Comparison of ENCODE assay signal across 1 cellular context in the genomic region with DNA sequence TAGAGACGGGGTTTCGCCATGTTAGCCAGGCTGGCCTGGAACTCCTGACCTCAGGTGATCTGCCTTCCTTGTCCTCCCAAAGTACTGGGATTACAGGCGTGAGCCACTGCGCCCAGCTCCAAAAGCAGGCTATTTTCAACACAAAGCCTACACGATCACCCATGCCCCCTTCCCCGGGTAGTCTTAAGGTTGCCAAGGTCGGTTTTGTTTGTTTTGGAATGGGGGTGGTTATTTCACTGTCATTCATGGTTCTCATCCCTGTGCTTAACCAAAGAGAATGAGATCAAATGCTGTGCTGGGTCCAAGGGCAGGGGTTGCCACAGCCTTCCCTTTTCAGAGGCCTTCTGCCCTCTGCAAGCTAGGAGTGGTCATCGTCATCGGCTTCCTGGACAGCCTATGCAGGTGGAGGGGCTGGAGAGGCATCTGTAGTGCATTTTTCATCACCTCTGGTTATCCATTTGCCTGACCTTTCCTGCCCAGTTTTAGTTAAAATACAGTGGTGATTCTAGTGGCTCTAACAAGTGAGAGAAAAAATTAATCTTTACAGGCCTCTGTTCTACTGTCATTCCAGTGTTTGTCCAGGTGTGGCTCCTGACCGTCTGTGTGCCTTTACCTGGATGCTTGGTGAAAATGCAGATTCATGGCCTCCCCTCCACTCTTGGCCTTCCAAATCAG.
A peak's percentile ranks its signal among the peaks of the same experiment; 100 is the strongest.
TF ChIP-seq lines count a peak whose summit lies in the region.

No MANE protein-coding gene starts in this region.

TF ChIP-seq in HepG2, 621 proteins besides CTCF, POLR2A, EP300 and RAD21 (continued from another document and continues in another):
- TF ChIP-seq ZNF232 (CRISPR knock-in tag; IDR thresholded peaks at IDR 0.05; ENCODE audit: borderline replicate concordance) = no peak; the same call in 1 of the 2 replicates
- no peak for TF ChIP-seq LBX2 (CRISPR knock-in tag; IDR thresholded peaks at IDR 0.05; ENCODE audit: borderline replicate concordance)
- TF ChIP-seq RCOR2 (CRISPR knock-in tag; IDR thresholded peaks at IDR 0.05) = peak; percentile 72
- TF ChIP-seq, protein P1, sequence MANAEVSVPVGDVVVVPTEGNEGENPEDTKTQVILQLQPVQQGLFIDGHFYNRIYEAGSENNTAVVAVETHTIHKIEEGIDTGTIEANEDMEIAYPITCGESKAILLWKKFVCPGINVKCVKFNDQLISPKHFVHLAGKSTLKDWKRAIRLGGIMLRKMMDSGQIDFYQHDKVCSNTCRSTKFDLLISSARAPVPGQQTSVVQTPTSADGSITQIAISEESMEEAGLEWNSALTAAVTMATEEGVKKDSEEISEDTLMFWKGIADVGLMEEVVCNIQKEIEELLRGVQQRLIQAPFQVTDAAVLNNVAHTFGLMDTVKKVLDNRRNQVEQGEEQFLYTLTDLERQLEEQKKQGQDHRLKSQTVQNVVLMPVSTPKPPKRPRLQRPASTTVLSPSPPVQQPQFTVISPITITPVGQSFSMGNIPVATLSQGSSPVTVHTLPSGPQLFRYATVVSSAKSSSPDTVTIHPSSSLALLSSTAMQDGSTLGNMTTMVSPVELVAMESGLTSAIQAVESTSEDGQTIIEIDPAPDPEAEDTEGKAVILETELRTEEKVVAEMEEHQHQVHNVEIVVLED (CRISPR knock-in tag; IDR thresholded peaks at IDR 0.05; ENCODE audit: borderline replicate concordance) = 0 out of 2 replicates have a peak, but pooled peaks have one; percentile 42
- TF ChIP-seq ZNF614 (CRISPR knock-in tag; IDR thresholded peaks at IDR 0.05; ENCODE audit: borderline replicate concordance) = peak; percentile 97
- TF ChIP-seq ARNTL (CRISPR knock-in tag; IDR thresholded peaks at IDR 0.05) = no peak
- peak; percentile 81; the same call in 1 of the 2 replicates for TF ChIP-seq NCOA1 (CRISPR knock-in tag; IDR thresholded peaks at IDR 0.05)
- TF ChIP-seq GLI4 (CRISPR knock-in tag; IDR thresholded peaks at IDR 0.05; ENCODE audit: borderline replicate concordance) = 0 out of 2 replicates have a peak, but pooled peaks have one; percentile 61
- TF ChIP-seq ZNF883 (CRISPR knock-in tag; IDR thresholded peaks at IDR 0.05; ENCODE audit: not compliant biosample characterization) = no peak
- no peak for TF ChIP-seq ZNF431 (CRISPR knock-in tag; IDR thresholded peaks at IDR 0.05; ENCODE audit: borderline replicate concordance, low read depth)
- TF ChIP-seq TMF1 (CRISPR knock-in tag; IDR thresholded peaks at IDR 0.05; ENCODE audit: low read depth) = no peak
- no peak for TF ChIP-seq SMAD3 (CRISPR knock-in tag; IDR thresholded peaks at IDR 0.05)
- TF ChIP-seq, protein P2, sequence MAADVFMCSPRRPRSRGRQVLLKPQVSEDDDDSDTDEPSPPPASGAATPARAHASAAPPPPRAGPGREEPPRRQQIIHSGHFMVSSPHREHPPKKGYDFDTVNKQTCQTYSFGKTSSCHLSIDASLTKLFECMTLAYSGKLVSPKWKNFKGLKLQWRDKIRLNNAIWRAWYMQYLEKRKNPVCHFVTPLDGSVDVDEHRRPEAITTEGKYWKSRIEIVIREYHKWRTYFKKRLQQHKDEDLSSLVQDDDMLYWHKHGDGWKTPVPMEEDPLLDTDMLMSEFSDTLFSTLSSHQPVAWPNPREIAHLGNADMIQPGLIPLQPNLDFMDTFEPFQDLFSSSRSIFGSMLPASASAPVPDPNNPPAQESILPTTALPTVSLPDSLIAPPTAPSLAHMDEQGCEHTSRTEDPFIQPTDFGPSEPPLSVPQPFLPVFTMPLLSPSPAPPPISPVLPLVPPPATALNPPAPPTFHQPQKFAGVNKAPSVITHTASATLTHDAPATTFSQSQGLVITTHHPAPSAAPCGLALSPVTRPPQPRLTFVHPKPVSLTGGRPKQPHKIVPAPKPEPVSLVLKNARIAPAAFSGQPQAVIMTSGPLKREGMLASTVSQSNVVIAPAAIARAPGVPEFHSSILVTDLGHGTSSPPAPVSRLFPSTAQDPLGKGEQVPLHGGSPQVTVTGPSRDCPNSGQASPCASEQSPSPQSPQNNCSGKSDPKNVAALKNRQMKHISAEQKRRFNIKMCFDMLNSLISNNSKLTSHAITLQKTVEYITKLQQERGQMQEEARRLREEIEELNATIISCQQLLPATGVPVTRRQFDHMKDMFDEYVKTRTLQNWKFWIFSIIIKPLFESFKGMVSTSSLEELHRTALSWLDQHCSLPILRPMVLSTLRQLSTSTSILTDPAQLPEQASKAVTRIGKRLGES (CRISPR knock-in tag; IDR thresholded peaks at IDR 0.05; ENCODE audit: borderline replicate concordance) = no peak
- peak; percentile 19; the same call in 1 of the 2 replicates for TF ChIP-seq HHEX (CRISPR knock-in tag; IDR thresholded peaks at IDR 0.05)
- no peak for TF ChIP-seq ETS1 (CRISPR knock-in tag; IDR thresholded peaks at IDR 0.05)
- peak; percentile 60; the same call in 1 of the 2 replicates for TF ChIP-seq ZNF556 (CRISPR knock-in tag; IDR thresholded peaks at IDR 0.05; ENCODE audit: borderline replicate concordance)
- TF ChIP-seq FIP1L1 (IDR thresholded peaks at IDR 0.05; ENCODE audit: borderline replicate concordance, insufficient read depth, low read depth, low read length) = no peak
- peak; percentile 93 for TF ChIP-seq SALL2 (CRISPR knock-in tag; IDR thresholded peaks at IDR 0.05)
- TF ChIP-seq ZFP36L2 (CRISPR knock-in tag; IDR thresholded peaks at IDR 0.05) = no peak
- TF ChIP-seq, protein P3, sequence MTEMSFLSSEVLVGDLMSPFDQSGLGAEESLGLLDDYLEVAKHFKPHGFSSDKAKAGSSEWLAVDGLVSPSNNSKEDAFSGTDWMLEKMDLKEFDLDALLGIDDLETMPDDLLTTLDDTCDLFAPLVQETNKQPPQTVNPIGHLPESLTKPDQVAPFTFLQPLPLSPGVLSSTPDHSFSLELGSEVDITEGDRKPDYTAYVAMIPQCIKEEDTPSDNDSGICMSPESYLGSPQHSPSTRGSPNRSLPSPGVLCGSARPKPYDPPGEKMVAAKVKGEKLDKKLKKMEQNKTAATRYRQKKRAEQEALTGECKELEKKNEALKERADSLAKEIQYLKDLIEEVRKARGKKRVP (CRISPR knock-in tag; IDR thresholded peaks at IDR 0.05) = peak in 1 of 2 experiments; percentile 67; a peak in 1 of 4 replicates
- TF ChIP-seq NR1H2 (CRISPR knock-in tag; IDR thresholded peaks at IDR 0.05; ENCODE audit: borderline replicate concordance, low read depth) = no peak
- TF ChIP-seq FOXP1 (IDR thresholded peaks at IDR 0.05) = no peak
- TF ChIP-seq FOXP1 (CRISPR knock-in tag; IDR thresholded peaks at IDR 0.05) = peak; percentile 80
- TF ChIP-seq ZSCAN9 (CRISPR knock-in tag; IDR thresholded peaks at IDR 0.05; ENCODE audit: borderline replicate concordance) = no peak
- peak; percentile 84; the same call in 1 of the 2 replicates for TF ChIP-seq ZNF878 (CRISPR knock-in tag; IDR thresholded peaks at IDR 0.05)
- 0 out of 2 replicates have a peak, but pooled peaks have one; percentile 81 for TF ChIP-seq ZFP36L1 (CRISPR knock-in tag; IDR thresholded peaks at IDR 0.05)
- 0 out of 2 replicates have a peak, but pooled peaks have one; percentile 26 for TF ChIP-seq NAIF1 (CRISPR knock-in tag; IDR thresholded peaks at IDR 0.05; ENCODE audit: borderline replicate concordance)
- no peak for TF ChIP-seq FLYWCH1 (CRISPR knock-in tag; IDR thresholded peaks at IDR 0.05)
- no peak for TF ChIP-seq CENPX (CRISPR knock-in tag; IDR thresholded peaks at IDR 0.05)
- TF ChIP-seq, protein P4, sequence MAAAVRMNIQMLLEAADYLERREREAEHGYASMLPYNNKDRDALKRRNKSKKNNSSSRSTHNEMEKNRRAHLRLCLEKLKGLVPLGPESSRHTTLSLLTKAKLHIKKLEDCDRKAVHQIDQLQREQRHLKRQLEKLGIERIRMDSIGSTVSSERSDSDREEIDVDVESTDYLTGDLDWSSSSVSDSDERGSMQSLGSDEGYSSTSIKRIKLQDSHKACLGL (CRISPR knock-in tag; IDR thresholded peaks at IDR 0.05) = no peak
- no peak for TF ChIP-seq ZNF354B (CRISPR knock-in tag; IDR thresholded peaks at IDR 0.05)
- TF ChIP-seq SNAPC2 (CRISPR knock-in tag; IDR thresholded peaks at IDR 0.05) = peak; percentile 72; the same call in 1 of the 2 replicates
- peak; percentile 79; the same call in 1 of the 2 replicates for TF ChIP-seq ZNF740 (CRISPR knock-in tag; IDR thresholded peaks at IDR 0.05)
- TF ChIP-seq RFXANK (CRISPR knock-in tag; IDR thresholded peaks at IDR 0.05) = no peak
- TF ChIP-seq ZNF501 (CRISPR knock-in tag; IDR thresholded peaks at IDR 0.05) = no peak
- TF ChIP-seq ISL2 (CRISPR knock-in tag; IDR thresholded peaks at IDR 0.05) = peak; percentile 92
- TF ChIP-seq, protein P5, sequence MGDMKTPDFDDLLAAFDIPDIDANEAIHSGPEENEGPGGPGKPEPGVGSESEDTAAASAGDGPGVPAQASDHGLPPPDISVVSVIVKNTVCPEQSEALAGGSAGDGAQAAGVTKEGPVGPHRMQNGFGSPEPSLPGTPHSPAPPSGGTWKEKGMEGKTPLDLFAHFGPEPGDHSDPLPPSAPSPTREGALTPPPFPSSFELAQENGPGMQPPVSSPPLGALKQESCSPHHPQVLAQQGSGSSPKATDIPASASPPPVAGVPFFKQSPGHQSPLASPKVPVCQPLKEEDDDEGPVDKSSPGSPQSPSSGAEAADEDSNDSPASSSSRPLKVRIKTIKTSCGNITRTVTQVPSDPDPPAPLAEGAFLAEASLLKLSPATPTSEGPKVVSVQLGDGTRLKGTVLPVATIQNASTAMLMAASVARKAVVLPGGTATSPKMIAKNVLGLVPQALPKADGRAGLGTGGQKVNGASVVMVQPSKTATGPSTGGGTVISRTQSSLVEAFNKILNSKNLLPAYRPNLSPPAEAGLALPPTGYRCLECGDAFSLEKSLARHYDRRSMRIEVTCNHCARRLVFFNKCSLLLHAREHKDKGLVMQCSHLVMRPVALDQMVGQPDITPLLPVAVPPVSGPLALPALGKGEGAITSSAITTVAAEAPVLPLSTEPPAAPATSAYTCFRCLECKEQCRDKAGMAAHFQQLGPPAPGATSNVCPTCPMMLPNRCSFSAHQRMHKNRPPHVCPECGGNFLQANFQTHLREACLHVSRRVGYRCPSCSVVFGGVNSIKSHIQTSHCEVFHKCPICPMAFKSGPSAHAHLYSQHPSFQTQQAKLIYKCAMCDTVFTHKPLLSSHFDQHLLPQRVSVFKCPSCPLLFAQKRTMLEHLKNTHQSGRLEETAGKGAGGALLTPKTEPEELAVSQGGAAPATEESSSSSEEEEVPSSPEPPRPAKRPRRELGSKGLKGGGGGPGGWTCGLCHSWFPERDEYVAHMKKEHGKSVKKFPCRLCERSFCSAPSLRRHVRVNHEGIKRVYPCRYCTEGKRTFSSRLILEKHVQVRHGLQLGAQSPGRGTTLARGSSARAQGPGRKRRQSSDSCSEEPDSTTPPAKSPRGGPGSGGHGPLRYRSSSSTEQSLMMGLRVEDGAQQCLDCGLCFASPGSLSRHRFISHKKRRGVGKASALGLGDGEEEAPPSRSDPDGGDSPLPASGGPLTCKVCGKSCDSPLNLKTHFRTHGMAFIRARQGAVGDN (CRISPR knock-in tag; IDR thresholded peaks at IDR 0.05) = peak; percentile 73
- TF ChIP-seq CCDC6 (CRISPR knock-in tag; IDR thresholded peaks at IDR 0.05) = peak; percentile 81; the same call in 1 of the 2 replicates
- TF ChIP-seq HOXA7 (CRISPR knock-in tag; IDR thresholded peaks at IDR 0.05) = no peak
- no peak for TF ChIP-seq ATAD3A (CRISPR knock-in tag; IDR thresholded peaks at IDR 0.05)
- peak; percentile 97 for TF ChIP-seq SALL1 (CRISPR knock-in tag; IDR thresholded peaks at IDR 0.05)
- TF ChIP-seq SMARCE1 (IDR thresholded peaks at IDR 0.05; ENCODE audit: borderline replicate concordance) = no peak
- no peak for TF ChIP-seq PAF1 (CRISPR knock-in tag; IDR thresholded peaks at IDR 0.05)
- TF ChIP-seq E2F1 (CRISPR knock-in tag; IDR thresholded peaks at IDR 0.05) = peak; percentile 56; the same call in 1 of the 2 replicates
- TF ChIP-seq, protein P6, sequence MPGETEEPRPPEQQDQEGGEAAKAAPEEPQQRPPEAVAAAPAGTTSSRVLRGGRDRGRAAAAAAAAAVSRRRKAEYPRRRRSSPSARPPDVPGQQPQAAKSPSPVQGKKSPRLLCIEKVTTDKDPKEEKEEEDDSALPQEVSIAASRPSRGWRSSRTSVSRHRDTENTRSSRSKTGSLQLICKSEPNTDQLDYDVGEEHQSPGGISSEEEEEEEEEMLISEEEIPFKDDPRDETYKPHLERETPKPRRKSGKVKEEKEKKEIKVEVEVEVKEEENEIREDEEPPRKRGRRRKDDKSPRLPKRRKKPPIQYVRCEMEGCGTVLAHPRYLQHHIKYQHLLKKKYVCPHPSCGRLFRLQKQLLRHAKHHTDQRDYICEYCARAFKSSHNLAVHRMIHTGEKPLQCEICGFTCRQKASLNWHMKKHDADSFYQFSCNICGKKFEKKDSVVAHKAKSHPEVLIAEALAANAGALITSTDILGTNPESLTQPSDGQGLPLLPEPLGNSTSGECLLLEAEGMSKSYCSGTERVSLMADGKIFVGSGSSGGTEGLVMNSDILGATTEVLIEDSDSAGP (CRISPR knock-in tag; IDR thresholded peaks at IDR 0.05; ENCODE audit: borderline replicate concordance) = peak; percentile 54
- TF ChIP-seq SP1 (IDR thresholded peaks at IDR 0.05) = no peak
- TF ChIP-seq SP1 (CRISPR knock-in tag; IDR thresholded peaks at IDR 0.05) = peak; percentile 12; the same call in 1 of the 2 replicates
- TF ChIP-seq KMT2A (CRISPR knock-in tag; IDR thresholded peaks at IDR 0.05) = 0 out of 2 replicates have a peak, but pooled peaks have one; percentile 53
- no peak for TF ChIP-seq FOXA1 (IDR thresholded peaks at IDR 0.05)
- peak; percentile 52 for TF ChIP-seq FOXA1 (CRISPR knock-in tag; IDR thresholded peaks at IDR 0.05)
- peak; percentile 77; the same call in 1 of the 2 replicates for TF ChIP-seq NFKBIZ (CRISPR knock-in tag; IDR thresholded peaks at IDR 0.05)
